21 cellular contexts compared by ENCODE assay signal in the genomic region with DNA sequence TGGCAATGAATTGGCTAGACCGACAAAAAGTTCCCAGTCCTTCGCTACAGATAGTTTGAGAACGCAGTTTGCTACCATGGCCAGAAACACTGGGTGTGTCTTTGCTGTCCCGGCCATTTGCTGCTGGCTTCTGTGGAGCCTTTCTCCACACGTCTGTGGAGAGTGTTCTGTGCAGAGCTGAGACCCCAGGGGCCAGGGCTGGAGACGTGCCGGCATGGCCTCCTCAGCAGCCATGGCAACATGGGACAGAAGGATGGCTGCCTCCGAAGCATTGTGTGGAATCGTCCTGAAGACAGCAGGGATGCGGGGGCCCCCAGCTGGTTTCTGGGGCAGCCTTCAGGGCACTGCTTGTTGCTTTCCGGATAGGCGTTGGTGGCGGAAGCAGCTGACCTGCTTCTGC.
"Had no signal": no experiment of that assay in that cellular context is flagged by ENCODE, and none has a peak within 500 bp of the region (broad histone marks: within the 10 kb centered on the region; RNA-seq: fewer than 3 reads in every experiment).

No MANE protein-coding gene starts in this region.

- H3K27ac ChIP-seq: neutrophil, pancreas, spleen, testis, upper lobe of left lung had no signal

- H3K27me3 Mint-ChIP-seq: activated CD4-positive, alpha-beta T cell treated with anti-CD3 and anti-CD28 coated beads, Interleukin-2, amount 10 ng/mL, durations not matched to agents 24 days and 14 days; activated CD8-positive, alpha-beta T cell treated with anti-CD3 and anti-CD28 coated beads for 36 hours; activated naive CD8-positive, alpha-beta T cell treated with anti-CD3 and anti-CD28 coated beads, Interleukin-2, amount 10 ng/mL, durations not matched to agents 7 days and 5 days; stimulated activated memory B cell treated with anti-CD40 and anti-IgM and Interleukin-4, amounts not matched to agents 10 μg/mL and 1 μg/mL and 100 μg/mL, for 72 hours; T-cell had no signal

- H3K4me3 ChIP-seq: pancreas, spleen, testis, upper lobe of left lung had no signal

- H3K9me3 ChIP-seq: pancreas, testis had no signal

- H3K4me3 Mint-ChIP-seq: activated CD4-positive, alpha-beta T cell treated with anti-CD3 and anti-CD28 coated beads, Interleukin-2, amount 10 ng/mL, durations not matched to agents 24 days and 14 days; activated CD8-positive, alpha-beta T cell treated with anti-CD3 and anti-CD28 coated beads for 36 hours; activated naive CD8-positive, alpha-beta T cell treated with anti-CD3 and anti-CD28 coated beads, Interleukin-2, amount 10 ng/mL, durations not matched to agents 7 days and 5 days; activated T-cell treated with anti-CD3 and anti-CD28 coated beads, Interleukin-2, amount 50 U/mL, for 72 hours; effector memory CD8-positive, alpha-beta T cell; stimulated activated memory B cell treated with anti-CD40 and anti-IgM and Interleukin-4, amounts not matched to agents 10 μg/mL and 1 μg/mL and 100 μg/mL, for 72 hours had no signal

- H3K36me3 Mint-ChIP-seq: stimulated activated memory B cell treated with anti-CD40 and anti-IgM and Interleukin-4, amounts not matched to agents 10 μg/mL and 1 μg/mL and 100 μg/mL, for 72 hours; T-cell had no signal

- H3K27me3 ChIP-seq: neutrophil, pancreas, spleen, testis, upper lobe of left lung had no signal

- H3K9me3 Mint-ChIP-seq: activated CD4-positive, alpha-beta T cell treated with anti-CD3 and anti-CD28 coated beads, Interleukin-2, amount 10 ng/mL, durations not matched to agents 24 days and 14 days; activated naive CD8-positive, alpha-beta T cell treated with anti-CD3 and anti-CD28 coated beads, Interleukin-2, amount 10 ng/mL, durations not matched to agents 7 days and 5 days; activated T-cell treated with anti-CD3 and anti-CD28 coated beads, Interleukin-2, amount 50 U/mL, for 72 hours; effector memory CD8-positive, alpha-beta T cell; stimulated activated memory B cell treated with anti-CD40 and anti-IgM and Interleukin-4, amounts not matched to agents 10 μg/mL and 1 μg/mL and 100 μg/mL, for 72 hours had no signal

- H3K27ac Mint-ChIP-seq: activated CD4-positive, alpha-beta T cell treated with anti-CD3 and anti-CD28 coated beads, Interleukin-2, amount 10 ng/mL, durations not matched to agents 24 days and 14 days; activated CD8-positive, alpha-beta T cell treated with anti-CD3 and anti-CD28 coated beads for 36 hours; activated T-cell treated with anti-CD3 and anti-CD28 coated beads, Interleukin-2, amount 50 U/mL, for 72 hours; effector memory CD8-positive, alpha-beta T cell; stimulated activated memory B cell treated with anti-CD40 and anti-IgM and Interleukin-4, amounts not matched to agents 10 μg/mL and 1 μg/mL and 100 μg/mL, for 72 hours; T-cell had no signal

- ATAC-seq: activated CD8-positive, alpha-beta T cell treated with anti-CD3 and anti-CD28 coated beads for 36 hours; activated T-cell treated with anti-CD3 and anti-CD28 coated beads, Interleukin-2, amount 50 U/mL, for 72 hours; effector memory CD8-positive, alpha-beta T cell; SK-N-SH treated with all-trans-retinoic acid at 6 μM for 48 hours; stimulated activated memory B cell treated with anti-CD40 and anti-IgM and Interleukin-4, amounts not matched to agents 10 μg/mL and 1 μg/mL and 100 μg/mL, for 72 hours; T-cell had no signal

- H3K36me3 ChIP-seq: neutrophil, pancreas, spleen, upper lobe of left lung had no signal

- DNase-seq: activated CD4-positive, alpha-beta T cell treated with anti-CD3 and anti-CD28 coated beads, Interleukin-2, amount 10 ng/mL, durations not matched to agents 24 days and 14 days; activated CD8-positive, alpha-beta memory T cell treated with anti-CD3 and anti-CD28 coated beads, Interleukin-2, amount 50 U/mL, for 4 hours; activated CD8-positive, alpha-beta T cell treated with anti-CD3 and anti-CD28 coated beads for 36 hours; activated gamma-delta T cell; activated naive CD8-positive, alpha-beta T cell treated with anti-CD3 and anti-CD28 coated beads, Interleukin-2, amount 10 ng/mL, durations not matched to agents 7 days and 5 days; activated T-cell treated with anti-CD3 and anti-CD28 coated beads, Interleukin-2, amount 50 U/mL, for 72 hours; amygdala; caudate nucleus; effector memory CD8-positive, alpha-beta T cell; foreskin fibroblast; hippocampal formation; mammary epithelial cell; pancreas; spleen; stimulated activated CD4-positive, alpha-beta T cell treated with anti-CD3 and anti-CD28 coated beads, Interleukin-4, amount 100 ng/mL, for 4 hours; T-cell; testis; upper lobe of left lung had no signal
